Comparison of ENCODE assay signal across 7 cellular contexts in the genomic region with DNA sequence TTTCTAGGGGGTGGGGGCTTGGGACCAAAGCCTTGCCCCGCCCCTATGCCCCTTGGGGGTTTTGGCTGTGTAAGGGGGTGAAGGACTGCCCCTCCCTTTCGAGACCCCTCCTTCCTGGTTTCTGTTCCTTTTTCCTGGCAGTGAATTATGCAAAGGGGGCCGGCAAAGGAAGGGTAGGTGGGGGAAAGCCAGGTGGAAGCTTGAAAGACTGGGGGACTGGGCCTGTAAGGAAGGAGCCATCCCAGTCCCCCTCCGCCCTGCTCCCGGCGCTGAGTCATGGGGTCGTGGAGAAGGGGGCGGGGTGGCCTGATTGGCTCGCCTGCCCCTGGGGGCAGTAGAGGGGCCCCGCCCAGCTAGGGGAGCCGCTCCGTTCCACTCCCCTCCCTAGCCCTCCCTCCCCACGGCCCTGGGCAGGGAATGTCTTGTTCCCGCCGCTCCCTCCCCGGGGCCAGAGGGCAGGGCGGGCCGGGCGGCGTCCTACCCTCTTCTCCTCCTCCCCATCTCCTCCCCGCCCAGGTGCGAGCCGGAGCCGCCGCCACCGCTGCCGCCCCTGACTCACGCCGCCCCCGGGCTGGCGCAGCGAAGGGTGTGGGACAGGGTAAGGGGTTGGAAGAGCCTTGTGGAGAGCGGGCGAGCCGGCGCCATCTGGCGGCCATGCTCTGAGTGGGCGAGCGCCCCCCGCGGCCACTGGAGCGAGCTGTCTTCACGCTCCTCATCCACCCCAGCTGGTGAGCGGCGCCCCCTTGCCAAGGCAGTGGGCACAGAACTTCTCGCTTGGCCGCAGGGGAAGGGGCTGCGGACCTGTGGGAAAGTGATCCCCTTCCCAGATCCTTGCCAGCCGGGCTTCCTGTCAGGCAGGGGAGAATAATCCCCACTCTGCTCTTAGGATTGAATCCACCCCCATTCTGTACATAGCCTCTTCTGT. TPM values are rescaled to one million over a fixed set of nuclear protein-coding genes. Genes with fewer than 3 reads are reported as not detected.
DNase-seq lines count a peak whose midpoint lies in the region; ATAC-seq, FAIRE-seq and TF ChIP-seq lines count a peak whose summit lies in the region.

No MANE protein-coding gene starts in this region.

- dilution Hi-C loops in keratinocyte (cut with MboI; ENCODE audit: extremely low pct_ligation_motif_present, low sequenced_read_pairs), result no loop called here

- H3K27ac ChIP-seq in keratinocyte (ENCODE audit: control insufficient read depth, insufficient read depth, low read length), result peak overlapping the region; percentile 69

- H2AFZ ChIP-seq in keratinocyte (ENCODE audit: control insufficient read depth, low read length), result peak overlapping the region; percentile 8

- TF ChIP-seq CTCF in cardiac fibroblast (IDR thresholded peaks at IDR 0.05; ENCODE audit: low read depth, low read length), result peak; percentile 98
- TF ChIP-seq CTCF in keratinocyte (optimal IDR thresholded peaks at IDR 0.05 in 1 of 3, IDR thresholded peaks at IDR 0.05 in 1 of 3, conservative IDR thresholded peaks at IDR 0.05 in 1 of 3; ENCODE audit: extremely low read depth in 1 of 3, insufficient read depth in 2 of 3, low read length in 3 of 3), result peak in 2 of 3 experiments; percentile 96 to 100

- peak overlapping the region; percentile 54 for H3K9ac ChIP-seq in keratinocyte (ENCODE audit: control insufficient read depth, extremely low read depth, insufficient read depth, low read length)

- H3K4me2 ChIP-seq in keratinocyte (ENCODE audit: control insufficient read depth, extremely low read depth, insufficient read depth, low read depth, low read length), result peak overlapping the region; percentile 74

- DNase-seq in NCI-H2171 treated with DMSO at 0.1 percent for 48 hours (lab: John Stamatoyannopoulos, UW) (peak; percentile 89), cardiac fibroblast (ENCODE audit: low read depth in 2 of 2) (peak; percentile 89 to 92), keratinocyte (ENCODE audit: low read depth, low spot score) (peak; percentile 88)
- DNase-seq in activated CD4-positive, CD25-positive, alpha-beta regulatory T cell (lab: John Stamatoyannopoulos, UW), result peak; percentile 78 to 87 (median 85)
- DNase-seq in stimulated activated CD4-positive, alpha-beta T cell treated with anti-CD3 and anti-CD28 coated beads, Interleukin-12 subunit alpha, Interleukin-12 subunit beta, amount 100 ng/mL, for 4 hours, result peak; percentile 92

- H4K20me1 ChIP-seq in keratinocyte (ENCODE audit: control insufficient read depth, extremely low read depth, insufficient read depth, low read length), result peaks cover 6% of the 10 kb centered on the region

- H3K9me1 ChIP-seq in keratinocyte (ENCODE audit: control insufficient read depth, extremely low read depth, insufficient read depth, low read length), result no peaks in the 10 kb centered on the region

- H3K36me3 ChIP-seq in keratinocyte (ENCODE audit: control insufficient read depth in 2 of 2, extremely low read depth in 1 of 2, insufficient read depth in 2 of 2, low read length in 2 of 2), result peaks cover 30 to 40% of the 10 kb centered on the region in 2 experiments

- ATAC-seq in GM18517 (IDR thresholded peaks at IDR 0.05; ENCODE audit: unreplicated experiment) (peak; percentile 83), HG02970 (IDR thresholded peaks at IDR 0.05; ENCODE audit: low FRiP score, unreplicated experiment) (peak; percentile 68)

- peak overlapping the region; percentile 18 to 23 for H3K4me3 ChIP-seq in cardiac fibroblast (replicated peaks in 1 of 2; ENCODE audit: low read depth in 2 of 2, low read length in 2 of 2)
- H3K4me3 ChIP-seq in keratinocyte (ENCODE audit: control insufficient read depth in 2 of 3, extremely low read depth in 1 of 3, insufficient read depth in 2 of 3, low read depth in 1 of 3, low read length in 3 of 3), result peak overlapping the region in 1 of 3 experiments; percentile 26

- H3K4me1 ChIP-seq in keratinocyte (ENCODE audit: control insufficient read depth, extremely low read depth, insufficient read depth, low read length), result peaks cover 44% of the 10 kb centered on the region

- H3K9me3 ChIP-seq in keratinocyte (ENCODE audit: control insufficient read depth, low read depth, low read length), result no peaks in the 10 kb centered on the region

- peaks cover 7% of the 10 kb centered on the region for H3K79me2 ChIP-seq in keratinocyte (ENCODE audit: control insufficient read depth, insufficient read depth, low read length)

- FAIRE-seq in keratinocyte (lab: Jason Lieb, UNC), result peak; percentile 13

- no peaks in the 10 kb centered on the region for H3K27me3 ChIP-seq in keratinocyte (ENCODE audit: control insufficient read depth, extremely low read depth, insufficient read depth, low read length)

RNA-seq across cellular contexts. Expression of a gene that starts 14.7 kb away (rescaled TPM):
- polyA plus RNA-seq in keratinocyte, result 15.3 to 51.8 TPM (median 20.9 TPM) in 3 replicates
- polyA plus RNA-seq in keratinocyte (2011; ENCODE audit: low read depth), result 13.9 TPM
- 15.2 and 26.3 TPM in 2 replicates for polyA plus RNA-seq in keratinocyte (2011; cell fraction: cytosol; rRNA removed)
- 54.4 and 57.6 TPM in 2 replicates for polyA plus RNA-seq in keratinocyte (2011; cell fraction: nucleus; rRNA removed)
- polyA plus RNA-seq in keratinocyte (2012; ENCODE audit: low replicate concordance), result 21.0 and 51.7 TPM in 2 replicates
- polyA minus RNA-seq in keratinocyte, result 21.3 to 40.8 TPM (median 37.0 TPM) in 3 replicates
- 72.1 TPM for polyA minus RNA-seq in keratinocyte (2011; cell fraction: cytosol; rRNA and poly(A)+ RNA removed)
- 40.6 and 48.0 TPM in 2 replicates for polyA minus RNA-seq in keratinocyte (2011; cell fraction: nucleus; rRNA and poly(A)+ RNA removed)

RNA-seq across cellular contexts. Expression of a gene that starts 16.3 kb away (rescaled TPM):
- 0.11 to 0.46 TPM (median 0.14 TPM) in 3 replicates for polyA plus RNA-seq in keratinocyte
- 0.20 TPM for polyA plus RNA-seq in keratinocyte (2011; ENCODE audit: low read depth)
- polyA plus RNA-seq in keratinocyte (2011; cell fraction: cytosol; rRNA removed), result 0.06 TPM in 1 of 2 replicates, not detected in the other
- 1.0 and 1.1 TPM in 2 replicates for polyA plus RNA-seq in keratinocyte (2011; cell fraction: nucleus; rRNA removed)
- polyA plus RNA-seq in keratinocyte (2012; ENCODE audit: low replicate concordance), result 0.13 and 1.3 TPM in 2 replicates
- polyA minus RNA-seq in keratinocyte, result 0.16 TPM in 1 of 3 replicates, not detected in the others
- not detected for polyA minus RNA-seq in keratinocyte (2011; cell fraction: cytosol; rRNA and poly(A)+ RNA removed)
- polyA minus RNA-seq in keratinocyte (2011; cell fraction: nucleus; rRNA and poly(A)+ RNA removed), result not detected in 2 replicates

RNA-seq across cellular contexts. Expression of a gene that starts 16.3 kb away (rescaled TPM):
- 0.05 TPM in 1 of 3 replicates, not detected in the others for polyA plus RNA-seq in keratinocyte
- polyA plus RNA-seq in keratinocyte (2011; ENCODE audit: low read depth), result not detected
- polyA plus RNA-seq in keratinocyte (2011; cell fraction: cytosol; rRNA removed), result not detected in 2 replicates
- 0.11 and 0.27 TPM in 2 replicates for polyA plus RNA-seq in keratinocyte (2011; cell fraction: nucleus; rRNA removed)
- 0.14 TPM in 1 of 2 replicates, not detected in the other for polyA plus RNA-seq in keratinocyte (2012; ENCODE audit: low replicate concordance)
- polyA minus RNA-seq in keratinocyte, result 0.43 TPM in 1 of 3 replicates, not detected in the others
- not detected for polyA minus RNA-seq in keratinocyte (2011; cell fraction: cytosol; rRNA and poly(A)+ RNA removed)
- not detected in 2 replicates for polyA minus RNA-seq in keratinocyte (2011; cell fraction: nucleus; rRNA and poly(A)+ RNA removed)

RNA-seq across cellular contexts. Expression of a gene that starts 23.9 kb away (rescaled TPM):
- not detected in 3 replicates for polyA plus RNA-seq in keratinocyte
- polyA plus RNA-seq in keratinocyte (2011; ENCODE audit: low read depth), result not detected
- polyA plus RNA-seq in keratinocyte (2011; cell fraction: cytosol; rRNA removed), result not detected in 2 replicates
- 0.51 TPM in 1 of 2 replicates, not detected in the other for polyA plus RNA-seq in keratinocyte (2011; cell fraction: nucleus; rRNA removed)
- polyA plus RNA-seq in keratinocyte (2012; ENCODE audit: low replicate concordance), result not detected in 2 replicates
- 1.2 to 1.5 TPM in 2 of 3 replicates, not detected in the other for polyA minus RNA-seq in keratinocyte
- polyA minus RNA-seq in keratinocyte (2011; cell fraction: cytosol; rRNA and poly(A)+ RNA removed), result not detected
- polyA minus RNA-seq in keratinocyte (2011; cell fraction: nucleus; rRNA and poly(A)+ RNA removed), result not detected in 2 replicates

RNA-seq across cellular contexts. Expression of a gene that starts 33.8 kb away (rescaled TPM):
- 130 to 280 TPM (median 131 TPM) in 3 replicates for polyA plus RNA-seq in keratinocyte
- polyA plus RNA-seq in keratinocyte (2011; ENCODE audit: low read depth), result 106 TPM
- polyA plus RNA-seq in keratinocyte (2011; cell fraction: cytosol; rRNA removed), result 98.3 and 169 TPM in 2 replicates
- 313 and 412 TPM in 2 replicates for polyA plus RNA-seq in keratinocyte (2011; cell fraction: nucleus; rRNA removed)
- 166 and 194 TPM in 2 replicates for polyA plus RNA-seq in keratinocyte (2012; ENCODE audit: low replicate concordance)
- polyA minus RNA-seq in keratinocyte, result 269 to 455 TPM (median 448 TPM) in 3 replicates
- polyA minus RNA-seq in keratinocyte (2011; cell fraction: cytosol; rRNA and poly(A)+ RNA removed), result 471 TPM
- polyA minus RNA-seq in keratinocyte (2011; cell fraction: nucleus; rRNA and poly(A)+ RNA removed), result 347 and 394 TPM in 2 replicates
